ENCODE assay signal across 23 cellular contexts in genomic region chr2:187013058-187013457, GRCh38.
DNase-seq lines count a peak whose midpoint lies in the region; ATAC-seq and TF ChIP-seq lines count a peak whose summit lies in the region.
"Had no signal": no experiment of that assay in that cellular context is flagged by ENCODE, and none has a peak within 500 bp of the region (broad histone marks: within the 10 kb centered on the region; RNA-seq: fewer than 3 reads in every experiment).

No MANE protein-coding gene starts in this region.

- H3K36me3 ChIP-seq in tibial artery: no peaks in the 10 kb centered on the region
- no peaks in the 10 kb centered on the region for H3K36me3 ChIP-seq in GM23338 (ENCODE audit: insufficient read depth)
- H3K36me3 ChIP-seq: BLaER1 treated with 17β-estradiol and CSF1 and Interleukin-3, amounts not matched to agents 10 nM and 100 nM; Peyer's patch; SJSA1 had no signal

- no peaks in the 10 kb centered on the region for H3K79me2 ChIP-seq in GM23338 (replicated peaks; ENCODE audit: insufficient read depth)

- H3K36me3 Mint-ChIP-seq in nephron progenitor cell (ENCODE audit: low read depth): no peaks in the 10 kb centered on the region
- no peaks in the 10 kb centered on the region for H3K36me3 Mint-ChIP-seq in GM23338 (ENCODE audit: low read depth)
- H3K36me3 Mint-ChIP-seq: CD4-positive, alpha-beta memory T cell had no signal

- intact Hi-C loops in tibial artery (cut with DNase I; ENCODE audit: low total_unique reads): no loop called here
- intact Hi-C loops in cardiac septum (cut with DNase I): no loop called here

- no peak overlapping the region for H2AFZ ChIP-seq in GM23338

- H3K27ac ChIP-seq in tibial artery (no peak overlapping the region), GM23338 (ENCODE audit: low read depth) (no peak overlapping the region)
- H3K27ac ChIP-seq: BLaER1 treated with 17β-estradiol and CSF1 and Interleukin-3, amounts not matched to agents 10 nM and 100 nM; Peyer's patch; SJSA1 had no signal

- H3K4me1 ChIP-seq in tibial artery (no peaks in the 10 kb centered on the region), GM23338 (ENCODE audit: insufficient read depth) (no peaks in the 10 kb centered on the region)
- H3K4me1 ChIP-seq: BLaER1 treated with 17β-estradiol and CSF1 and Interleukin-3, amounts not matched to agents 10 nM and 100 nM; Caco-2; Peyer's patch; SJSA1 had no signal

- no peaks in the 10 kb centered on the region for H3F3A ChIP-seq in GM23338 (replicated peaks; ENCODE audit: low read depth)

- ATAC-seq in GM23338 (no peak), GM18861 (IDR thresholded peaks at IDR 0.05; ENCODE audit: unreplicated experiment) (no peak)
- ATAC-seq: HepG2 had no signal

- H3K27me3 ChIP-seq in tibial artery: no peaks in the 10 kb centered on the region
- H3K27me3 ChIP-seq in GM23338 (ENCODE audit: insufficient read depth): no peaks in the 10 kb centered on the region
- H3K27me3 ChIP-seq: BLaER1 treated with 17β-estradiol and CSF1 and Interleukin-3, amounts not matched to agents 10 nM and 100 nM; Peyer's patch; SJSA1 had no signal

- no peaks in the 10 kb centered on the region for H3K9me3 Mint-ChIP-seq in nephron progenitor cell
- no peaks in the 10 kb centered on the region for H3K9me3 Mint-ChIP-seq in GM23338

- H4K20me1 ChIP-seq in GM23338 (replicated peaks; ENCODE audit: insufficient read depth): no peaks in the 10 kb centered on the region
- H4K20me1 ChIP-seq: BLaER1 treated with 17β-estradiol and CSF1 and Interleukin-3, amounts not matched to agents 10 nM and 100 nM had no signal

- peaks cover 3% of the 10 kb centered on the region for H3K27me3 Mint-ChIP-seq in nephron progenitor cell (ENCODE audit: low read depth, poor library complexity)
- H3K27me3 Mint-ChIP-seq in GM23338 (ENCODE audit: insufficient read depth, low read depth, poor library complexity): peaks cover 4% of the 10 kb centered on the region
- H3K27me3 Mint-ChIP-seq: CD4-positive, alpha-beta memory T cell had no signal

- TF ChIP-seq CTCF in choroid plexus epithelial cell (conservative IDR thresholded peaks at IDR 0.05; ENCODE audit: low read depth, low read length): no peak
- TF ChIP-seq CTCF in nephron progenitor cell (IDR thresholded peaks at IDR 0.05): no peak
- TF ChIP-seq CTCF in tibial artery (IDR thresholded peaks at IDR 0.05): no peak
- TF ChIP-seq CTCF in GM23338 (conservative IDR thresholded peaks at IDR 0.05; ENCODE audit: low read depth in 2 of 2): no peak

- no peaks in the 10 kb centered on the region for H3K4me1 Mint-ChIP-seq in nephron progenitor cell
- no peaks in the 10 kb centered on the region for H3K4me1 Mint-ChIP-seq in GM23338
- H3K4me1 Mint-ChIP-seq: CD4-positive, alpha-beta memory T cell had no signal

- H3K4me2 ChIP-seq in GM23338: no peak overlapping the region
- H3K4me2 ChIP-seq: BLaER1 treated with 17β-estradiol and CSF1 and Interleukin-3, amounts not matched to agents 10 nM and 100 nM had no signal

- no peaks in the 10 kb centered on the region for H3K9me2 ChIP-seq in GM23338 (ENCODE audit: insufficient read depth)

- no peaks in the 10 kb centered on the region for H3K9me3 ChIP-seq in tibial artery
- H3K9me3 ChIP-seq: Peyer's patch, SJSA1 had no signal

- H3K4me3 ChIP-seq in choroid plexus epithelial cell (ENCODE audit: low read depth, low read length): no peak overlapping the region
- H3K4me3 ChIP-seq in tibial artery: no peak overlapping the region
- no peak overlapping the region for H3K4me3 ChIP-seq in GM23338
- H3K4me3 ChIP-seq: BLaER1 treated with 17β-estradiol and CSF1 and Interleukin-3, amounts not matched to agents 10 nM and 100 nM; Peyer's patch; SJSA1 had no signal

- no peak overlapping the region for H3K4me3 Mint-ChIP-seq in nephron progenitor cell
- H3K4me3 Mint-ChIP-seq in GM23338: no peak overlapping the region
- H3K4me3 Mint-ChIP-seq: CD4-positive, alpha-beta memory T cell had no signal

- DNase-seq in HT1080 (ENCODE audit: low read depth) (peak; percentile 25), choroid plexus epithelial cell (ENCODE audit: low read depth) (peak; percentile 14), nephron progenitor cell (no peak), tibial artery (no peak), cardiac septum (ENCODE audit: low spot score) (no peak), GM23338 (ENCODE audit: low spot score) (no peak)
- DNase-seq: Caco-2; CD4-positive, alpha-beta memory T cell; DND-41; GOT3; HCEC 1CT; KBM-7; NCI-H1092; NCI-H1436 treated with DMSO at 0.1 percent for 48 hours; NCI-H1930; NCI-H2227 treated with DMSO at 0.1 percent for 48 hours; NCI-H510A treated with DMSO at 0.1 percent for 48 hours; NCI-H748 treated with DMSO at 0.1 percent for 48 hours; Peyer's patch had no signal

- H3K27ac Mint-ChIP-seq in nephron progenitor cell: peak overlapping the region; percentile 5
- H3K27ac Mint-ChIP-seq in GM23338: no peak overlapping the region
- H3K27ac Mint-ChIP-seq: CD4-positive, alpha-beta memory T cell had no signal

TF ChIP-seq in GM23338, 12 proteins besides CTCF, POLR2A, EP300 and RAD21 (continues in another document):
- TF ChIP-seq ZNF114 (CRISPR knock-in tag; IDR thresholded peaks at IDR 0.05): no peak
- TF ChIP-seq REST (IDR thresholded peaks at IDR 0.05; ENCODE audit: unreplicated experiment): no peak
- no peak for TF ChIP-seq STAT1 (IDR thresholded peaks at IDR 0.05; ENCODE audit: unreplicated experiment)
- no peak for TF ChIP-seq POLR2AphosphoS5 (IDR thresholded peaks at IDR 0.05; ENCODE audit: low read depth)

Comparison
In these comparisons a context has a peak if more than half of its experiments do, and no peak if none do; other contexts are left out.
1. DNase-seq: peak in HT1080 (single experiment) and choroid plexus epithelial cell (single experiment); none in nephron progenitor cell (single experiment), tibial artery (0 of 2), cardiac septum (single experiment) and GM23338 (single experiment).